ENCODE assay signal across 12 cellular contexts in genomic region chr4:52856802-52857201, GRCh38.
"Had no signal": no experiment of that assay in that cellular context is flagged by ENCODE, and none has a peak within 500 bp of the region (broad histone marks: within the 10 kb centered on the region; RNA-seq: fewer than 3 reads in every experiment).

No MANE protein-coding gene starts in this region.

- H3K4me3 ChIP-seq: coronary artery, tibial artery, uterus had no signal

- H3K36me3 ChIP-seq: tibial artery, uterus had no signal

- H3K9me3 ChIP-seq: uterus had no signal

- H3K4me1 ChIP-seq: uterus had no signal

- H3K27ac ChIP-seq: coronary artery, tibial artery, uterus, VCaP had no signal

- H3K27me3 ChIP-seq: tibial artery, uterus had no signal

- DNase-seq: activated CD4-positive, alpha-beta T cell treated with anti-CD3 and anti-CD28 coated beads for 4 hours; activated naive CD4-positive, alpha-beta T cell treated with Interleukin-2 at 50 U/mL for 16 hours; central memory CD4-positive, alpha-beta T cell; effector CD4-positive, alpha-beta T cell; kidney; left ventricle myocardium superior; stimulated activated CD4-positive, alpha-beta T cell treated with anti-CD3 and anti-CD28 coated beads, Interleukin-4, amount 100 ng/mL, for 24 hours; T-helper 9 cell; tibial artery; uterus had no signal

- ATAC-seq: left ventricle myocardium superior had no signal

- FAIRE-seq: kidney had no signal
